9 cellular contexts compared by ENCODE assay signal in the genomic region with DNA sequence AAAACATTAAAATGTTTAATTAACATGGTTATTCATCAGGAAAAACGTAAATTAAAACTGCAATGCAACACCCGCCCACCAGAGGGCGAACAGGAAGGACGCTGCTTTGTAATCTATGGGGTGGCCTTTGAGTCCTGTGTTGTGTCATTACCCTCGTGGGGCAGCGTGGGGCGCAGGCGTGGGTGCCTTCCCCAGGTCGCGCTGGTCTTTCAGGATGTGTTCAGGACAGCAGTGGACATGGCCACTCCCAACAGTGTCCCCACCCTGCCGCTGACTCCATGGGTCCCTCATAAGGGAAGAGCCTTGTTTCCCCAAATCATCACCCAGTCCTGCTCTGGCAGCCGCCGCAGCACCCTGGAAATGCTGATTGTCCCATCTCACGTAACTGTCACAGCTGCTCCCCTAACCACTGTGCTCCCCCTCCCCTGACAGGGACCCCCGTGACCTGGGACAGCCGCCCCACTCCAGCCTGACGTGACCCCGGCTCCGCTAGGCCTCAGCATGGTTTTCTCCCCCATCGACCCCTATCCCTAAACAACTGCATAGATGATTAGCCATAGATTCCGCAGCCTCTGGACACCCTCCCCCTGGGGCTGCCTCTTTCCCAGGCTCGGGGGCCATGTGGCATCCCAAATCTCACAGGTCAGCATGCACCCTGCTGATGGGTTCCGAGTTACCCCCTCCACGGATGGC. TPM values are rescaled to one million over a fixed set of nuclear protein-coding genes. Genes with fewer than 3 reads are reported as not detected.
A peak's percentile ranks its signal among the peaks of the same experiment; 100 is the strongest.
DNase-seq lines count a peak whose midpoint lies in the region; ATAC-seq, FAIRE-seq and TF ChIP-seq lines count a peak whose summit lies in the region.
"Had no signal": no experiment of that assay in that cellular context is flagged by ENCODE, and none has a peak within 500 bp of the region (broad histone marks: within the 10 kb centered on the region; RNA-seq: fewer than 3 reads in every experiment).

No MANE protein-coding gene starts in this region.

- H3K4me3 Mint-ChIP-seq in CD14-positive monocyte = no peak overlapping the region
- H3K4me3 Mint-ChIP-seq in T-helper 17 cell = no peak overlapping the region

- peaks cover 2 to 11% (median 10%) of the 10 kb centered on the region in 3 donors for H3K27me3 Mint-ChIP-seq in CD14-positive monocyte (ENCODE audit: low read depth in 3 of 3)
- H3K27me3 Mint-ChIP-seq in T-helper 17 cell = peaks cover 44% of the 10 kb centered on the region

- H3K27me3 ChIP-seq in GM12878 (replicated peaks in 1 of 2; ENCODE audit: control insufficient read depth in 2 of 2, insufficient read depth in 2 of 2, low read length in 1 of 2) = no peaks in the 10 kb centered on the region; a peak in 1 of 4 replicates

- ATAC-seq in T-helper 17 cell (peak; percentile 51), GM12878 (peak; percentile 78)

- POLR2A ChIA-PET in HEK293T (lab: Yijun Ruan, JAX) = no interaction called here
- POLR2A ChIA-PET in GM12878 (lab: Charles Lee) = no interaction called here

- H3K36me3 ChIP-seq in GM12878 (ENCODE audit: control insufficient read depth in 2 of 2, insufficient read depth in 2 of 2, low read length in 1 of 2) = no peaks in the 10 kb centered on the region

- no peaks in the 10 kb centered on the region for H3K4me1 ChIP-seq in GM12878 (ENCODE audit: control insufficient read depth, insufficient read depth, low read length)

- no peak overlapping the region for H3K4me2 ChIP-seq in GM12878 (ENCODE audit: control insufficient read depth, insufficient read depth)

- H3K4me3 ChIP-seq in GM12878 = no peak overlapping the region

- H3K79me2 ChIP-seq in GM12878 (ENCODE audit: control insufficient read depth, insufficient read depth, low read length) = no peaks in the 10 kb centered on the region

- peak; percentile 54 for FAIRE-seq in GM12878 (lab: Jason Lieb, UNC)

- H4K20me1 ChIP-seq in GM12878 (ENCODE audit: control insufficient read depth, insufficient read depth) = no peaks in the 10 kb centered on the region

- H3K9ac ChIP-seq in GM12878 (ENCODE audit: control insufficient read depth, insufficient read depth, low read length) = no peak overlapping the region

- SMC1A ChIA-PET in GM12878 (lab: Charles Lee; ENCODE audit: uncharacterized antibody, unreplicated experiment) = no interaction called here

- TF ChIP-seq EP300 in GM12878 (IDR thresholded peaks at IDR 0.05; ENCODE audit: borderline replicate concordance in 1 of 2, control insufficient read depth in 1 of 2, low read depth in 2 of 2, low read length in 2 of 2) = no peak

- no peak overlapping the region for H2AFZ ChIP-seq in GM12878 (ENCODE audit: control insufficient read depth, low read depth, low read length)

- no peaks in the 10 kb centered on the region for H3K4me1 Mint-ChIP-seq in CD14-positive monocyte
- no peaks in the 10 kb centered on the region for H3K4me1 Mint-ChIP-seq in T-helper 17 cell

- intact Hi-C loops in CD14-positive monocyte (cut with micrococcal nuclease) = loop anchor here in 1 of 2 donors (10.0 kb wide), 1 partner anchor 682 kb away; no protein-coding TSS in a partner anchor
- intact Hi-C loops in GM12878 (cut with micrococcal nuclease; ENCODE audit: unreplicated experiment) = loop anchor here (10.0 kb wide), 1 partner anchor 522 kb away; no protein-coding TSS in a partner anchor

- BruUV-seq in GM12878 (replicated peaks; lab: Mats Ljungman, UMichigan) = no TSS peak

- H3K27ac ChIP-seq in GM12878 (ENCODE audit: control insufficient read depth, insufficient read depth) = no peak overlapping the region

- H3K36me3 Mint-ChIP-seq in CD14-positive monocyte (no peaks in the 10 kb centered on the region), T-helper 17 cell (ENCODE audit: low read depth) (no peaks in the 10 kb centered on the region)

- CTCF ChIA-PET in HEK293T (lab: Yijun Ruan, JAX) (interaction anchor here (0.7 to 0.8 kb wide), 7 partner anchors 111 to 791 kb away, joined by 3 to 4 read pairs (median 3); no protein-coding TSS in a partner anchor), GM12878 (lab: Yijun Ruan, JAX) (interaction anchor here (0.6 to 1.0 kb wide), 3 partner anchors 21 to 260 kb away, joined by 3 to 4 read pairs (median 3); no protein-coding TSS in a partner anchor)

- TF ChIP-seq POLR2A in GM12878 (IDR thresholded peaks at IDR 0.05; ENCODE audit: low read depth, low read length) = no peak

- DNase-seq in CD14-positive monocyte (ENCODE audit: low spot score) (no peak), HEK293T (ENCODE audit: extremely low spot score) (peak; percentile 59), T-helper 17 cell (peak in 2 of 3 donors; percentile 26 to 51), GM12878 (ENCODE audit: low read depth, low spot score) (no peak), inferior parietal cortex (ENCODE audit: extremely low spot score) (peak; percentile 71), NCI-H1048 (lab: John Stamatoyannopoulos, UW) (no peak), occipital lobe (lab: John Stamatoyannopoulos, UW) (no peak)
- DNase-seq in stimulated activated CD4-positive, alpha-beta T cell treated with anti-CD3 and anti-CD28 coated beads, Interleukin-2, amount 100 ng/mL, for 4 hours (ENCODE audit: low read depth) = peak; percentile 24

- peaks cover 0 to 2% (median 0%) of the 10 kb centered on the region in 7 donors for H3K9me3 Mint-ChIP-seq in CD14-positive monocyte

- TF ChIP-seq RAD21 in GM12878 (IDR thresholded peaks at IDR 0.05; ENCODE audit: insufficient read depth, low read depth, low read length) = peak; percentile 33; the same call in 1 of the 2 replicates

- TF ChIP-seq CTCF in CD14-positive monocyte (IDR thresholded peaks at IDR 0.05) (peak; percentile 89), GM12878 (IDR thresholded peaks at IDR 0.05 in 2 of 3, conservative IDR thresholded peaks at IDR 0.05 in 1 of 3; ENCODE audit: control insufficient read depth in 2 of 3, extremely low read depth in 1 of 3, insufficient read depth in 1 of 3, low read depth in 3 of 3, low read length in 3 of 3) (peak; percentile 59 to 71 (median 68))

- in situ Hi-C loops in GM12878 (cut with MboI) = no loop called here

- H3K9me3 ChIP-seq in T-helper 17 cell (ENCODE audit: control insufficient read depth, low read length, poor library complexity, severe bottlenecking) = no peaks in the 10 kb centered on the region
- H3K9me3 ChIP-seq in GM12878 (replicated peaks; ENCODE audit: control insufficient read depth, insufficient read depth, low read length) = no peaks in the 10 kb centered on the region

- 32% methylated on average over 23 of the region's 24 CpGs for WGBS in GM12878 (ENCODE audit: insufficient coverage, insufficient replicate concordance, low lambda C conversion rate, missing lambda C conversion rate)

- H3K27ac Mint-ChIP-seq in CD14-positive monocyte (no peak overlapping the region), T-helper 17 cell (no peak overlapping the region)

- RAD21 ChIA-PET in GM12878 (lab: Charles Lee; ENCODE audit: unreplicated experiment) = interaction anchor here (0.7 kb wide), 1 partner anchor 393 kb away, joined by 3 read pairs; no protein-coding TSS in a partner anchor

RNA-seq across cellular contexts. Expression of a gene that starts 36.4 kb away (rescaled TPM):
- polyA plus RNA-seq in CD14-positive monocyte = not detected
- total RNA-seq in T-helper 17 cell = not detected
- total RNA-seq in GM12878 (2013; cell fraction: nucleolus; rRNA removed) = not detected in 2 replicates
- total RNA-seq in GM12878 (2014; rRNA removed) = not detected in 2 replicates
- not detected in 2 replicates for total RNA-seq in GM12878 (2014; rRNA removed; fragmentation: Illumina TruSeq; extraction: Trizol)
- not detected in 2 replicates for total RNA-seq in GM12878 (2021)
- polyA plus RNA-seq in GM12878 (2011; ENCODE audit: low read depth) = not detected
- not detected in 2 replicates for polyA plus RNA-seq in GM12878 (2011; rRNA removed)
- polyA plus RNA-seq in GM12878 (2011; cell fraction: cytosol; rRNA removed) = not detected in 2 replicates
- polyA plus RNA-seq in GM12878 (2011; cell fraction: nucleus; rRNA removed) = not detected in 2 replicates
- not detected in 2 replicates for polyA plus RNA-seq in GM12878 (2012)
- polyA plus RNA-seq in GM12878 (2014; fragmentation: Illumina TruSeq; extraction: Trizol) = not detected in 2 replicates
- not detected for polyA plus RNA-seq in GM12878 (2014; fragmentation: Nextera tagmentation; extraction: Ambion mirVana)
- polyA plus RNA-seq in GM12878 (2014; rRNA removed) = not detected in 2 replicates
- not detected for polyA plus RNA-seq in GM12878 (2016; fragmentation: Nextera tagmentation; extraction: Ambion mirVana)
- not detected in 2 replicates for polyA minus RNA-seq in GM12878 (2011; rRNA and poly(A)+ RNA removed)
- polyA minus RNA-seq in GM12878 (2011; cell fraction: cytosol; rRNA and poly(A)+ RNA removed) = not detected in 2 replicates
- polyA minus RNA-seq in GM12878 (2011; cell fraction: nucleus; rRNA and poly(A)+ RNA removed) = not detected in 2 replicates
- total RNA-seq in occipital lobe = not detected
- total RNA-seq: skeletal muscle tissue had no signal

RNA-seq across cellular contexts. Expression of a gene that starts 41.4 kb away (rescaled TPM):
- polyA plus RNA-seq in CD14-positive monocyte (not detected), GM12878 (2011; rRNA removed) (not detected in 2 replicates), GM12878 (2014; fragmentation: Illumina TruSeq; extraction: Trizol) (not detected in 2 replicates), GM12878 (2014; fragmentation: Nextera tagmentation; extraction: Ambion mirVana) (not detected), GM12878 (2014; rRNA removed) (not detected in 2 replicates), GM12878 (2016; fragmentation: Nextera tagmentation; extraction: Ambion mirVana) (not detected)
- total RNA-seq in T-helper 17 cell (not detected), GM12878 (2014; rRNA removed) (not detected in 2 replicates), GM12878 (2014; rRNA removed; fragmentation: Illumina TruSeq; extraction: Trizol) (not detected in 2 replicates), GM12878 (2021) (not detected in 2 replicates), occipital lobe (not detected)
- total RNA-seq in GM12878 (2013; cell fraction: nucleolus; rRNA removed) = not detected in 2 replicates
- not detected for polyA plus RNA-seq in GM12878 (2011; ENCODE audit: low read depth)
- not detected in 2 replicates for polyA plus RNA-seq in GM12878 (2011; cell fraction: cytosol; rRNA removed)
- not detected in 2 replicates for polyA plus RNA-seq in GM12878 (2011; cell fraction: nucleus; rRNA removed)
- polyA plus RNA-seq in GM12878 (2012) = not detected in 2 replicates
- polyA minus RNA-seq in GM12878 (2011; rRNA and poly(A)+ RNA removed) = not detected in 2 replicates
- not detected in 2 replicates for polyA minus RNA-seq in GM12878 (2011; cell fraction: cytosol; rRNA and poly(A)+ RNA removed)
- polyA minus RNA-seq in GM12878 (2011; cell fraction: nucleus; rRNA and poly(A)+ RNA removed) = not detected in 2 replicates
- total RNA-seq: skeletal muscle tissue had no signal

RNA-seq across cellular contexts. Expression of a gene that starts 57.0 kb away (rescaled TPM):
- polyA plus RNA-seq in CD14-positive monocyte = not detected
- not detected for total RNA-seq in T-helper 17 cell
- not detected in 2 replicates for total RNA-seq in GM12878 (2013; cell fraction: nucleolus; rRNA removed)
- not detected in 2 replicates for total RNA-seq in GM12878 (2014; rRNA removed)
- not detected in 2 replicates for total RNA-seq in GM12878 (2014; rRNA removed; fragmentation: Illumina TruSeq; extraction: Trizol)
- not detected in 2 replicates for total RNA-seq in GM12878 (2021)
- polyA plus RNA-seq in GM12878 (2011; ENCODE audit: low read depth) = not detected
- polyA plus RNA-seq in GM12878 (2011; rRNA removed) = not detected in 2 replicates
- not detected in 2 replicates for polyA plus RNA-seq in GM12878 (2011; cell fraction: cytosol; rRNA removed)
- polyA plus RNA-seq in GM12878 (2011; cell fraction: nucleus; rRNA removed) = not detected in 2 replicates
- polyA plus RNA-seq in GM12878 (2012) = not detected in 2 replicates
- not detected in 2 replicates for polyA plus RNA-seq in GM12878 (2014; fragmentation: Illumina TruSeq; extraction: Trizol)
- not detected for polyA plus RNA-seq in GM12878 (2014; fragmentation: Nextera tagmentation; extraction: Ambion mirVana)
- not detected in 2 replicates for polyA plus RNA-seq in GM12878 (2014; rRNA removed)
- polyA plus RNA-seq in GM12878 (2016; fragmentation: Nextera tagmentation; extraction: Ambion mirVana) = not detected
- polyA minus RNA-seq in GM12878 (2011; rRNA and poly(A)+ RNA removed) = not detected in 2 replicates
- polyA minus RNA-seq in GM12878 (2011; cell fraction: cytosol; rRNA and poly(A)+ RNA removed) = not detected in 2 replicates
- polyA minus RNA-seq in GM12878 (2011; cell fraction: nucleus; rRNA and poly(A)+ RNA removed) = not detected in 2 replicates
- total RNA-seq in occipital lobe = not detected
- total RNA-seq: skeletal muscle tissue had no signal

Comparison
In these comparisons a context has a peak if more than half of its experiments do, and no peak if none do; other contexts are left out.
1. DNase-seq: peak in HEK293T (single experiment), T-helper 17 cell (2 of 3), inferior parietal cortex (single experiment) and stimulated activated CD4-positive, alpha-beta T cell treated with anti-CD3 and anti-CD28 coated beads, Interleukin-2, amount 100 ng/mL, for 4 hours (single experiment); none in CD14-positive monocyte (single experiment), GM12878 (single experiment), NCI-H1048 (single experiment) and occipital lobe (single experiment).